1 cellular context compared by ENCODE assay signal in the genomic region with DNA sequence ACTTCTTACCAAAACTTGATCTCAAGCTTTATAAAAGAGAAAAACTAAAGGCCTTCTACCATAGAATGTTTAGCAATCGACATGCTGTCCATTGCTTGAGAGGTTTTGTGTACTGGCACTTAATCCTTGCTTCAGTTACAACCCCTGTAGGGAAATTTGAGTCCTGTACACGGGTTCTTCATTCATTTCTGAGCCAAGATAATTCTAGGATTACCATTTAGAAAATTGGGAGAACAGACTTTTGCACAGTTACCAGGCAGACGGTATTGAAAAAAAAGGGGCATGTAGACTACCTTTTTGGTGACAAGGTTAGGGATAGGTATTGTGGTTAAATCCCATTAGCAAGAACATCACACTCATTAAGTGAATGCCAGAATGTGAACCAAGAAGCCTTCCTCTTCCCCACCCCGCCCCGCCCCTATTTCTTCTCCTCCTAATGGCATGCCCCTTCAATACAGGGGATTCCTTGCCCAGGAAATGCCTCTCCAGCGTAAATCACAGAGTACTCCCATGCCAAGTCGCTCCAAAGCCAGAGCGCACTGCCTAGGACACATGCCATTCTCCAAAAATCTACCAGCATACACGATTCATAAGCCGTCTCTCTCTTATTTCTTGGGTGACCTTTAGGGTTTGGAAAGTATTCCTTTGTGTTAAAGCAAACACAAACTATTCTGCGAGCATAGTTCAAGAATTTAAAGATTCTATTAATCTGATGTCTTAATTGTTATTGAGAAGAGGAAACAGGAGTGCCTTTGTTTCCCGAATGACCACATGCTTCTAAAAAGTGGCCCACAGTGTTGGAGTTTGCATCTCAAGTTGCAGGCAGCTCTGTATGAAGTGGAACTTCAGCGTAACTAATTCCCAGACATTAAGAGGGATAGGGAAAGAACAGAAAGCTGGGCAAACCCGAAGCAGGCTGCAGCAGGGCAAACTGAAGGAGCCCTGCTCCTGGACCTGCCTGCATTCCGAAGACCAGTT.
TF ChIP-seq lines count a peak whose summit lies in the region.

No MANE protein-coding gene starts in this region.

TF ChIP-seq in H1, 55 proteins besides CTCF, POLR2A, EP300 and RAD21:
- no peak for TF ChIP-seq CEBPB (IDR thresholded peaks at IDR 0.05; ENCODE audit: low read depth, low read length)
- TF ChIP-seq RBBP5 (IDR thresholded peaks at IDR 0.05; ENCODE audit: borderline replicate concordance, low read depth, low read length) = no peak
